ENCODE assay signal across 20 cellular contexts in genomic region chr11:83726316-83726715, GRCh38.
DNase-seq lines count a peak whose midpoint lies in the region; ATAC-seq, FAIRE-seq and TF ChIP-seq lines count a peak whose summit lies in the region.
"Had no signal": no experiment of that assay in that cellular context is flagged by ENCODE, and none has a peak within 500 bp of the region (broad histone marks: within the 10 kb centered on the region; RNA-seq: fewer than 3 reads in every experiment).

No MANE protein-coding gene starts in this region.

- no peaks in the 10 kb centered on the region for H3K9me3 Mint-ChIP-seq in neural progenitor cell

- peak overlapping the region; percentile 18 for H3K27ac Mint-ChIP-seq in neural progenitor cell

- H3K36me3 ChIP-seq in bronchial epithelial cell (ENCODE audit: control insufficient read depth, insufficient read depth, low read length) (no peaks in the 10 kb centered on the region), neural progenitor cell (no peaks in the 10 kb centered on the region), transverse colon (no peaks in the 10 kb centered on the region)

- H3F3A ChIP-seq in neural progenitor cell (ENCODE audit: low read depth) = peaks cover 14% of the 10 kb centered on the region

- H3K36me3 Mint-ChIP-seq in neural progenitor cell = no peaks in the 10 kb centered on the region

- H2AFZ ChIP-seq in neural progenitor cell (replicated peaks) = no peak overlapping the region

- in situ Hi-C loops in transverse colon (cut with MboI; ENCODE audit: low pct_ligation_motif_present in 1 of 4, low pct_unique_long_range_greater_than_20kb in 1 of 4, low sequenced_read_pairs in 3 of 4) = loop anchor here in 1 of 4 donors (10.0 kb wide), 1 partner anchor 432 kb away; no protein-coding TSS in a partner anchor

- H3K27ac ChIP-seq in neural progenitor cell (no peak overlapping the region), transverse colon (no peak overlapping the region)
- H3K27ac ChIP-seq: C4-2B had no signal

- H3K27me3 ChIP-seq in bronchial epithelial cell (ENCODE audit: control insufficient read depth, insufficient read depth, low read length) (no peaks in the 10 kb centered on the region), neural progenitor cell (no peaks in the 10 kb centered on the region), transverse colon (no peaks in the 10 kb centered on the region)

- CTCF ChIA-PET in HEK293T (lab: Yijun Ruan, JAX) = no interaction called here
- CTCF ChIA-PET in GM10248 (lab: Yijun Ruan, JAX) = interaction anchor here (0.9 to 3.4 kb wide), 3 partner anchors 24 to 433 kb away, joined by 3 to 27 read pairs (median 4); no protein-coding TSS in a partner anchor

- no peaks in the 10 kb centered on the region for H4K20me1 ChIP-seq in neural progenitor cell (ENCODE audit: low read depth)

- peaks cover 2% of the 10 kb centered on the region for H3K27me3 Mint-ChIP-seq in neural progenitor cell (ENCODE audit: insufficient read depth, low read depth)

- no peak overlapping the region for H3K4me2 ChIP-seq in neural progenitor cell

- no peak for DNase-seq in HEK293T (ENCODE audit: extremely low spot score)
- DNase-seq in NAMALWA (ENCODE audit: low spot score) = peak; percentile 9
- DNase-seq in bronchial epithelial cell (ENCODE audit: low read depth) = peak; percentile 18
- no peak for DNase-seq in neural progenitor cell (ENCODE audit: low spot score)
- DNase-seq in transverse colon = no peak
- DNase-seq in left ventricle myocardium superior = no peak
- DNase-seq in GM10248 (ENCODE audit: extremely low spot score) = no peak
- no peak for DNase-seq in RCC 7860 (ENCODE audit: low spot score)
- DNase-seq: DMS 273 treated with DMSO at 0.1 percent for 48 hours, GF-D8, GOT3, IMR-90, MM.1S, NCI-H1092 treated with DMSO at 0.1 percent for 48 hours, NCI-H146, NCI-H2081, NCI-H510A, NCI-H774 had no signal

- no peak for TF ChIP-seq EP300 in transverse colon (IDR thresholded peaks at IDR 0.05; ENCODE audit: low read depth)

- H3K4me1 ChIP-seq in neural progenitor cell (peaks cover 21% of the 10 kb centered on the region), transverse colon (peaks cover 0 to 12% (median 0%) of the 10 kb centered on the region in 4 donors)

- H3K4me3 ChIP-seq in bronchial epithelial cell (ENCODE audit: low read depth, low read length) = no peak overlapping the region
- no peak overlapping the region for H3K4me3 ChIP-seq in neural progenitor cell
- no peak overlapping the region for H3K4me3 ChIP-seq in transverse colon

- TF ChIP-seq POLR2A in transverse colon (IDR thresholded peaks at IDR 0.05) = no peak

- TF ChIP-seq CTCF in bronchial epithelial cell (IDR thresholded peaks at IDR 0.05; ENCODE audit: insufficient read depth, low read length, severe bottlenecking) (no peak), neural progenitor cell (IDR thresholded peaks at IDR 0.05) (no peak), transverse colon (IDR thresholded peaks at IDR 0.05) (no peak), GM10248 (IDR thresholded peaks at IDR 0.05; ENCODE audit: control extremely low read depth, extremely low read depth, low read depth, missing control alignments) (no peak)

- FAIRE-seq in bronchial epithelial cell (lab: Jason Lieb, UNC) = no peak
- FAIRE-seq in RCC 7860 (lab: Jason Lieb, UNC) = no peak
- FAIRE-seq: GM18507 had no signal

- WGBS in transverse colon (ENCODE audit: low coverage in 1 of 2), 2 donors = 48 to 52% methylated on average over 2 of the region's 2 CpGs

- no peak for ATAC-seq in left ventricle myocardium superior

- H3K9me3 ChIP-seq in neural progenitor cell (ENCODE audit: low read depth) (no peaks in the 10 kb centered on the region), transverse colon (no peaks in the 10 kb centered on the region)

- POLR2A ChIA-PET in HEK293T (lab: Yijun Ruan, JAX) (interaction anchor here (1.1 kb wide), 1 partner anchor 441 kb away, joined by 5 read pairs; no protein-coding TSS in a partner anchor), GM10248 (lab: Yijun Ruan, JAX) (no interaction called here)

- intact Hi-C loops in transverse colon (cut with DNase I; ENCODE audit: low total_unique reads) (loop anchor here (10.0 kb wide), 1 partner anchor 432 kb away; no protein-coding TSS in a partner anchor), left ventricle myocardium superior (cut with micrococcal nuclease) (no loop called here)

- no peak overlapping the region for H3K4me3 Mint-ChIP-seq in neural progenitor cell

- H3K9ac ChIP-seq in neural progenitor cell = no peak overlapping the region

- no peaks in the 10 kb centered on the region for H3K79me2 ChIP-seq in neural progenitor cell (ENCODE audit: low read depth)

- peaks cover 33% of the 10 kb centered on the region for H3K4me1 Mint-ChIP-seq in neural progenitor cell

TF ChIP-seq in HEK293T, 16 proteins besides CTCF, POLR2A, EP300 and RAD21:
- TF ChIP-seq NFRKB (IDR thresholded peaks at IDR 0.05) = no peak
- TF ChIP-seq PKNOX1 (IDR thresholded peaks at IDR 0.05) = peak; percentile 47

Comparison
In these comparisons a context has a peak if more than half of its experiments do, and no peak if none do; other contexts are left out.
1. DNase-seq: peak in NAMALWA (single experiment) and bronchial epithelial cell (single experiment); none in HEK293T (single experiment), neural progenitor cell (single experiment), transverse colon (single experiment), left ventricle myocardium superior (single experiment), GM10248 (single experiment) and RCC 7860 (single experiment).